ENCODE assay signal across 9 cellular contexts in genomic region chr12:93803408-93803807, GRCh38.
DNase-seq lines count a peak whose midpoint lies in the region; ATAC-seq and TF ChIP-seq lines count a peak whose summit lies in the region.
"Had no signal": no experiment of that assay in that cellular context is flagged by ENCODE, and none has a peak within 500 bp of the region (broad histone marks: within the 10 kb centered on the region; RNA-seq: fewer than 3 reads in every experiment).

No MANE protein-coding gene starts in this region.

- dilution Hi-C loops in mammary epithelial cell (cut with HindIII; ENCODE audit: low sequenced_read_pairs), result no loop called here

- H3K9me3 ChIP-seq in mammary epithelial cell (replicated peaks; ENCODE audit: insufficient read depth, low read length) (no peaks in the 10 kb centered on the region), tibial nerve (no peaks in the 10 kb centered on the region), HAP-1 (no peaks in the 10 kb centered on the region)

- H3K79me2 ChIP-seq in mammary epithelial cell (ENCODE audit: insufficient read depth, low read length), result no peaks in the 10 kb centered on the region

- H3K4me1 Mint-ChIP-seq in activated naive CD8-positive, alpha-beta T cell treated with anti-CD3 and anti-CD28 coated beads, Interleukin-2, amount 50 U/mL, for 24 hours, result peaks cover 35% of the 10 kb centered on the region

- no peak for TF ChIP-seq CTCF in mammary epithelial cell (conservative IDR thresholded peaks at IDR 0.05 in 1 of 2, IDR thresholded peaks at IDR 0.05 in 1 of 2; ENCODE audit: extremely low read depth in 1 of 2, insufficient read depth in 1 of 2, low read depth in 1 of 2, low read length in 2 of 2)
- no peak for TF ChIP-seq CTCF in tibial nerve (IDR thresholded peaks at IDR 0.05)

- no peaks in the 10 kb centered on the region for H3K36me3 ChIP-seq in mammary epithelial cell (ENCODE audit: insufficient read depth, low read length)
- H3K36me3 ChIP-seq in tibial nerve, result no peaks in the 10 kb centered on the region
- no peaks in the 10 kb centered on the region for H3K36me3 ChIP-seq in HAP-1 (replicated peaks)

- DNase-seq in KBM-7, result peak; percentile 76
- DNase-seq in mammary epithelial cell, result peak; percentile 79
- peak; percentile 37 for DNase-seq in kidney tubule cell (ENCODE audit: low spot score)
- no peak for DNase-seq in tibial nerve (ENCODE audit: low spot score in 2 of 2)
- DNase-seq in GM19238 (ENCODE audit: insufficient read length, low spot score), result no peak
- no peak for DNase-seq in HAP-1 (ENCODE audit: low spot score in 2 of 2)
- DNase-seq in NCI-H774 (lab: John Stamatoyannopoulos, UW), result no peak
- no peak for DNase-seq in activated naive CD8-positive, alpha-beta T cell treated with anti-CD3 and anti-CD28 coated beads, Interleukin-2, amount 50 U/mL, for 24 hours
- DNase-seq: H7 had no signal

- H3K4me3 Mint-ChIP-seq in activated naive CD8-positive, alpha-beta T cell treated with anti-CD3 and anti-CD28 coated beads, Interleukin-2, amount 50 U/mL, for 24 hours, result no peak overlapping the region

- H3K27me3 ChIP-seq in mammary epithelial cell (ENCODE audit: insufficient read depth, low read length) (no peaks in the 10 kb centered on the region), tibial nerve (no peaks in the 10 kb centered on the region), HAP-1 (ENCODE audit: low read depth) (no peaks in the 10 kb centered on the region)

- peak overlapping the region; percentile 77 for H2AFZ ChIP-seq in mammary epithelial cell (ENCODE audit: low read depth, low read length)

- H3K4me1 ChIP-seq in mammary epithelial cell (ENCODE audit: insufficient read depth, low read length) (peaks cover 29% of the 10 kb centered on the region), tibial nerve (peaks cover 2 to 40% (median 21%) of the 10 kb centered on the region in 4 donors), HAP-1 (no peaks in the 10 kb centered on the region)

- TF ChIP-seq EP300 in tibial nerve (IDR thresholded peaks at IDR 0.05), result peak in 1 of 2 donors; percentile 43

- intact Hi-C loops in mammary epithelial cell (cut with micrococcal nuclease), result loop anchor here (2.0 kb wide), 1 partner anchor 61 kb away; no protein-coding TSS in a partner anchor

- no peak for ATAC-seq in activated naive CD8-positive, alpha-beta T cell treated with anti-CD3 and anti-CD28 coated beads, Interleukin-2, amount 50 U/mL, for 24 hours

- WGBS in mammary epithelial cell (ENCODE audit: low coverage, missing lambda C conversion rate), result 19% methylated on average over 5 of the region's 5 CpGs
- 21 to 30% methylated on average over 5 of the region's 5 CpGs for WGBS in tibial nerve, 2 donors

- BruUV-seq in mammary epithelial cell (replicated peaks; lab: Mats Ljungman, UMichigan), result no TSS peak

- peaks cover 4% of the 10 kb centered on the region for H3K9me3 Mint-ChIP-seq in activated naive CD8-positive, alpha-beta T cell treated with anti-CD3 and anti-CD28 coated beads, Interleukin-2, amount 50 U/mL, for 24 hours

- peak overlapping the region; percentile 63 for H3K4me2 ChIP-seq in mammary epithelial cell (ENCODE audit: insufficient read depth, low read depth, low read length)

- H3K9ac ChIP-seq in mammary epithelial cell (ENCODE audit: insufficient read depth, low read length), result no peak overlapping the region

- H3K4me3 ChIP-seq in mammary epithelial cell (replicated peaks in 1 of 3; ENCODE audit: insufficient read depth in 1 of 3, low read depth in 2 of 3, low read length in 3 of 3) (no peak overlapping the region), tibial nerve (no peak overlapping the region), HAP-1 (no peak overlapping the region)

- H3K27ac Mint-ChIP-seq in activated naive CD8-positive, alpha-beta T cell treated with anti-CD3 and anti-CD28 coated beads, Interleukin-2, amount 50 U/mL, for 24 hours, result no peak overlapping the region

- H3K27me3 Mint-ChIP-seq in activated naive CD8-positive, alpha-beta T cell treated with anti-CD3 and anti-CD28 coated beads, Interleukin-2, amount 50 U/mL, for 24 hours, result no peaks in the 10 kb centered on the region

- no peak for TF ChIP-seq POLR2A in tibial nerve (IDR thresholded peaks at IDR 0.05)

- CTCF ChIA-PET in mammary epithelial cell (lab: Charles Lee; ENCODE audit: low non-redundant PET), result no interaction called here

- in situ Hi-C loops in KBM-7 (cut with MboI; ENCODE audit: low pct_unique_long_range_greater_than_20kb, low sequenced_read_pairs) (no loop called here), mammary epithelial cell (cut with MboI; ENCODE audit: low sequenced_read_pairs in 2 of 2) (no loop called here), HAP-1 (cut with MboI; ENCODE audit: low sequenced_read_pairs) (no loop called here)

- H3K27ac ChIP-seq in mammary epithelial cell (ENCODE audit: insufficient read depth, low read depth, low read length) (no peak overlapping the region), tibial nerve (peak overlapping the region; percentile 19 to 82 (median 60))

- no peaks in the 10 kb centered on the region for H4K20me1 ChIP-seq in mammary epithelial cell (ENCODE audit: insufficient read depth, low read length)

- H3K36me3 Mint-ChIP-seq in activated naive CD8-positive, alpha-beta T cell treated with anti-CD3 and anti-CD28 coated beads, Interleukin-2, amount 50 U/mL, for 24 hours (ENCODE audit: low read depth), result peaks cover 9% of the 10 kb centered on the region

Comparison
In these comparisons a context has a peak if more than half of its experiments do, and no peak if none do; other contexts are left out.
1. DNase-seq: peak in KBM-7 (single experiment), mammary epithelial cell (single experiment) and kidney tubule cell (single experiment); none in tibial nerve (0 of 2), GM19238 (single experiment), HAP-1 (0 of 2), NCI-H774 (single experiment) and activated naive CD8-positive, alpha-beta T cell treated with anti-CD3 and anti-CD28 coated beads, Interleukin-2, amount 50 U/mL, for 24 hours (single experiment).